Comparison of ENCODE assay signal across 1 cellular context in genomic region chr12:57049890-57050289, GRCh38.
TF ChIP-seq lines count a peak whose summit lies in the region.

Gene MYO1A (minus strand): TSS chr12:57050129. CDS start chr12:57048323, 1,806 bp downstream.

TF ChIP-seq in HepG2, 621 proteins besides CTCF, POLR2A, EP300 and RAD21 (continued from another document and continues in another):
- peak; percentile 79 to 96 for TF ChIP-seq REST (IDR thresholded peaks at IDR 0.05; ENCODE audit: borderline replicate concordance in 1 of 2, low read depth in 1 of 2, low read length in 2 of 2)
- no peak for TF ChIP-seq MLX (CRISPR knock-in tag; IDR thresholded peaks at IDR 0.05)
- TF ChIP-seq HNF1B (CRISPR knock-in tag; IDR thresholded peaks at IDR 0.05), result no peak
- peak; percentile 97 for TF ChIP-seq ZNF652 (CRISPR knock-in tag; IDR thresholded peaks at IDR 0.05; ENCODE audit: borderline replicate concordance, low read depth)
- TF ChIP-seq ZNF83 (CRISPR knock-in tag; IDR thresholded peaks at IDR 0.05; ENCODE audit: borderline replicate concordance), result no peak
- TF ChIP-seq ZFP41 (CRISPR knock-in tag; IDR thresholded peaks at IDR 0.05; ENCODE audit: borderline replicate concordance), result no peak
- no peak for TF ChIP-seq CENPT (CRISPR knock-in tag; IDR thresholded peaks at IDR 0.05; ENCODE audit: low read depth)
- no peak for TF ChIP-seq ZFP37 (CRISPR knock-in tag; IDR thresholded peaks at IDR 0.05; ENCODE audit: borderline replicate concordance)
- no peak for TF ChIP-seq ZNF263 (CRISPR knock-in tag; IDR thresholded peaks at IDR 0.05)
- no peak for TF ChIP-seq SIX1 (CRISPR knock-in tag; IDR thresholded peaks at IDR 0.05; ENCODE audit: borderline replicate concordance)
- TF ChIP-seq ZNF512B (CRISPR knock-in tag; IDR thresholded peaks at IDR 0.05; ENCODE audit: borderline replicate concordance), result no peak
- TF ChIP-seq ZNF709 (CRISPR knock-in tag; IDR thresholded peaks at IDR 0.05), result no peak
- 0 out of 2 replicates have a peak, but pooled peaks have one; percentile 33 for TF ChIP-seq BORCS8-MEF2B (CRISPR knock-in tag; IDR thresholded peaks at IDR 0.05)
- no peak for TF ChIP-seq NRL (CRISPR knock-in tag; IDR thresholded peaks at IDR 0.05; ENCODE audit: borderline replicate concordance)
- TF ChIP-seq ZSCAN21 (CRISPR knock-in tag; IDR thresholded peaks at IDR 0.05; ENCODE audit: borderline replicate concordance), result no peak
- 0 out of 2 replicates have a peak, but pooled peaks have one; percentile 43 for TF ChIP-seq HDAC2 (CRISPR knock-in tag; IDR thresholded peaks at IDR 0.05)
- no peak for TF ChIP-seq NR0B2 (CRISPR knock-in tag; IDR thresholded peaks at IDR 0.05)
- peak; percentile 66; the same call in 1 of the 2 replicates for TF ChIP-seq WIZ (CRISPR knock-in tag; IDR thresholded peaks at IDR 0.05)
- TF ChIP-seq FLYWCH1 (CRISPR knock-in tag; IDR thresholded peaks at IDR 0.05), result no peak
- no peak for TF ChIP-seq PTBP1 (IDR thresholded peaks at IDR 0.05; ENCODE audit: low read depth, low read length, poor library complexity, severe bottlenecking)
- TF ChIP-seq ZNF556 (CRISPR knock-in tag; IDR thresholded peaks at IDR 0.05; ENCODE audit: borderline replicate concordance), result no peak
- no peak for TF ChIP-seq HNRNPK (IDR thresholded peaks at IDR 0.05; ENCODE audit: low read depth, low read length, poor library complexity, severe bottlenecking)
- TF ChIP-seq ZNF18 (CRISPR knock-in tag; IDR thresholded peaks at IDR 0.05; ENCODE audit: insufficient replicate concordance), result no peak
- no peak for TF ChIP-seq RARA (CRISPR knock-in tag; IDR thresholded peaks at IDR 0.05)
- peak; percentile 96 for TF ChIP-seq MIER2 (CRISPR knock-in tag; IDR thresholded peaks at IDR 0.05)
- TF ChIP-seq ESRRA (CRISPR knock-in tag; IDR thresholded peaks at IDR 0.05; ENCODE audit: low read depth), result no peak
- no peak for TF ChIP-seq FIP1L1 (IDR thresholded peaks at IDR 0.05; ENCODE audit: borderline replicate concordance, insufficient read depth, low read depth, low read length)
- TF ChIP-seq ZNF101 (CRISPR knock-in tag; IDR thresholded peaks at IDR 0.05; ENCODE audit: borderline replicate concordance, low read depth), result peak; percentile 57; the same call in 1 of the 2 replicates
- TF ChIP-seq E2F2 (CRISPR knock-in tag; IDR thresholded peaks at IDR 0.05; ENCODE audit: borderline replicate concordance), result no peak
- TF ChIP-seq GMEB2 (CRISPR knock-in tag; IDR thresholded peaks at IDR 0.05; ENCODE audit: low read depth), result no peak
- TF ChIP-seq ELK4 (CRISPR knock-in tag; IDR thresholded peaks at IDR 0.05; ENCODE audit: borderline replicate concordance), result no peak
- TF ChIP-seq ZSCAN22 (CRISPR knock-in tag; IDR thresholded peaks at IDR 0.05), result no peak
- TF ChIP-seq GMEB1 (CRISPR knock-in tag; IDR thresholded peaks at IDR 0.05; ENCODE audit: borderline replicate concordance), result no peak
- no peak for TF ChIP-seq NFRKB (IDR thresholded peaks at IDR 0.05)
- no peak for TF ChIP-seq ZBTB46 (CRISPR knock-in tag; IDR thresholded peaks at IDR 0.05; ENCODE audit: borderline replicate concordance)
- TF ChIP-seq HDAC1 (CRISPR knock-in tag; IDR thresholded peaks at IDR 0.05), result 0 out of 2 replicates have a peak, but pooled peaks have one; percentile 37
- no peak for TF ChIP-seq IKZF4 (CRISPR knock-in tag; IDR thresholded peaks at IDR 0.05; ENCODE audit: borderline replicate concordance, low read depth, not compliant biosample characterization)
